Comparison of ENCODE assay signal across 1 cellular context in the genomic region with DNA sequence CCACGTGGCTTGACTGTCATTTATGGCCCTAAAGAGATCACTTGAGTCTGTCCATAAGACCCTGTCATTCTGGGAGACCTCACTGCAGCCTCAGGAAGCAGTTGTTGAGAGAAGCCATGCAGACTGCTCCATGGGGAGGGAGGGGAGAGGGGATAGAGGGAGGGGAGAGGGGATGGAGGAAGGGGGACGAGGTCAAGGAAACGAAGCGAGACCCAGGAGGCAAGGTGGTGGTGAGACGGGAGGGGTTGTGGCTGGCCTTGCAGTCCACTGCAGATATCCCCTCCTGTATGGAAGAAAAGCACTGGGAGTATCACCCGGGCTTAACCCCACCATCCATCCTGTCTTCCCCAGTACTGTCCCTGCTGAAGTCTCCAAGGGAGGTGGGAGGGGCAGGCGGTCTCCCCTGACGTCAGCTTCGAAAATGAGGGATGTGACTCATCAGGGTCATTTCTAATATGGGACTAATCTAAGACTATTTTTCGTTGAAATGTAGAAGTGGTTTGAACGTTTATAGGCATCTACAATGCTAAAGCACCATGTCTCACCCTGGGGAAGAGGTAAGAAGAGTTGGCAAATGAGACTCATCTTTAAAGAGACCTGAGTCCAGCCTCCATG.
TF ChIP-seq lines count a peak whose summit lies in the region.

No MANE protein-coding gene starts in this region.

TF ChIP-seq in GM23338, 12 proteins besides CTCF, POLR2A, EP300 and RAD21 (continued from another document):
- no peak for TF ChIP-seq STAT1 (IDR thresholded peaks at IDR 0.05; ENCODE audit: unreplicated experiment)
- TF ChIP-seq, protein P1, sequence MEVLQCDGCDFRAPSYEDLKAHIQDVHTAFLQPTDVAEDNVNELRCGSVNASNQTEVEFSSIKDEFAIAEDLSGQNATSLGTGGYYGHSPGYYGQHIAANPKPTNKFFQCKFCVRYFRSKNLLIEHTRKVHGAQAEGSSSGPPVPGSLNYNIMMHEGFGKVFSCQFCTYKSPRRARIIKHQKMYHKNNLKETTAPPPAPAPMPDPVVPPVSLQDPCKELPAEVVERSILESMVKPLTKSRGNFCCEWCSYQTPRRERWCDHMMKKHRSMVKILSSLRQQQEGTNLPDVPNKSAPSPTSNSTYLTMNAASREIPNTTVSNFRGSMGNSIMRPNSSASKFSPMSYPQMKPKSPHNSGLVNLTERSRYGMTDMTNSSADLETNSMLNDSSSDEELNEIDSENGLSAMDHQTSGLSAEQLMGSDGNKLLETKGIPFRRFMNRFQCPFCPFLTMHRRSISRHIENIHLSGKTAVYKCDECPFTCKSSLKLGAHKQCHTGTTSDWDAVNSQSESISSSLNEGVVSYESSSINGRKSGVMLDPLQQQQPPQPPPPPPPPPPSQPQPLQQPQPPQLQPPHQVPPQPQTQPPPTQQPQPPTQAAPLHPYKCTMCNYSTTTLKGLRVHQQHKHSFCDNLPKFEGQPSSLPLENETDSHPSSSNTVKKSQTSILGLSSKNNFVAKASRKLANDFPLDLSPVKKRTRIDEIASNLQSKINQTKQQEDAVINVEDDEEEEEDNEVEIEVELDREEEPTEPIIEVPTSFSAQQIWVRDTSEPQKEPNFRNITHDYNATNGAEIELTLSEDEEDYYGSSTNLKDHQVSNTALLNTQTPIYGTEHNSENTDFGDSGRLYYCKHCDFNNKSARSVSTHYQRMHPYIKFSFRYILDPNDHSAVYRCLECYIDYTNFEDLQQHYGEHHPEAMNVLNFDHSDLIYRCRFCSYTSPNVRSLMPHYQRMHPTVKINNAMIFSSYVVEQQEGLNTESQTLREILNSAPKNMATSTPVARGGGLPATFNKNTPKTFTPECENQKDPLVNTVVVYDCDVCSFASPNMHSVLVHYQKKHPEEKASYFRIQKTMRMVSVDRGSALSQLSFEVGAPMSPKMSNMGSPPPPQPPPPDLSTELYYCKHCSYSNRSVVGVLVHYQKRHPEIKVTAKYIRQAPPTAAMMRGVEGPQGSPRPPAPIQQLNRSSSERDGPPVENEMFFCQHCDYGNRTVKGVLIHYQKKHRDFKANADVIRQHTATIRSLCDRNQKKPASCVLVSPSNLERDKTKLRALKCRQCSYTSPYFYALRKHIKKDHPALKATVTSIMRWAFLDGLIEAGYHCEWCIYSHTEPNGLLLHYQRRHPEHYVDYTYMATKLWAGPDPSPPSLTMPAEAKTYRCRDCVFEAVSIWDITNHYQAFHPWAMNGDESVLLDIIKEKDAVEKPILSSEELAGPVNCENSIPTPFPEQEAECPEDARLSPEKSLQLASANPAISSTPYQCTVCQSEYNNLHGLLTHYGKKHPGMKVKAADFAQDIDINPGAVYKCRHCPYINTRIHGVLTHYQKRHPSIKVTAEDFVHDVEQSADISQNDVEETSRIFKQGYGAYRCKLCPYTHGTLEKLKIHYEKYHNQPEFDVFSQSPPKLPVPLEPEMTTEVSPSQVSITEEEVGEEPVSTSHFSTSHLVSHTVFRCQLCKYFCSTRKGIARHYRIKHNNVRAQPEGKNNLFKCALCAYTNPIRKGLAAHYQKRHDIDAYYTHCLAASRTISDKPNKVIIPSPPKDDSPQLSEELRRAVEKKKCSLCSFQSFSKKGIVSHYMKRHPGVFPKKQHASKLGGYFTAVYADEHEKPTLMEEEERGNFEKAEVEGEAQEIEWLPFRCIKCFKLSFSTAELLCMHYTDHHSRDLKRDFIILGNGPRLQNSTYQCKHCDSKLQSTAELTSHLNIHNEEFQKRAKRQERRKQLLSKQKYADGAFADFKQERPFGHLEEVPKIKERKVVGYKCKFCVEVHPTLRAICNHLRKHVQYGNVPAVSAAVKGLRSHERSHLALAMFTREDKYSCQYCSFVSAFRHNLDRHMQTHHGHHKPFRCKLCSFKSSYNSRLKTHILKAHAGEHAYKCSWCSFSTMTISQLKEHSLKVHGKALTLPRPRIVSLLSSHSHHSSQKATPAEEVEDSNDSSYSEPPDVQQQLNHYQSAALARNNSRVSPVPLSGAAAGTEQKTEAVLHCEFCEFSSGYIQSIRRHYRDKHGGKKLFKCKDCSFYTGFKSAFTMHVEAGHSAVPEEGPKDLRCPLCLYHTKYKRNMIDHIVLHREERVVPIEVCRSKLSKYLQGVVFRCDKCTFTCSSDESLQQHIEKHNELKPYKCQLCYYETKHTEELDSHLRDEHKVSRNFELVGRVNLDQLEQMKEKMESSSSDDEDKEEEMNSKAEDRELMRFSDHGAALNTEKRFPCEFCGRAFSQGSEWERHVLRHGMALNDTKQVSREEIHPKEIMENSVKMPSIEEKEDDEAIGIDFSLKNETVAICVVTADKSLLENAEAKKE (CRISPR knock-in tag; IDR thresholded peaks at IDR 0.05), result no peak
- no peak for TF ChIP-seq CREB1 (CRISPR knock-in tag; IDR thresholded peaks at IDR 0.05; ENCODE audit: low read depth)
- TF ChIP-seq POLR2AphosphoS5 (IDR thresholded peaks at IDR 0.05; ENCODE audit: low read depth), result no peak
